In genomic region chr3:58266577-58266976, GRCh38 we compare ENCODE assay signal across 2 cellular contexts.
TF ChIP-seq lines count a peak whose summit lies in the region.

No MANE protein-coding gene starts in this region.

TF ChIP-seq in SK-N-SH treated with all-trans-retinoic acid at 6 μM for 48 hours, 23 proteins besides CTCF, POLR2A, EP300 and RAD21 (continued from another document):
- TF ChIP-seq PATZ1 (CRISPR knock-in tag; IDR thresholded peaks at IDR 0.05; ENCODE audit: borderline replicate concordance) (no peak), ZNF70 (CRISPR knock-in tag; IDR thresholded peaks at IDR 0.05) (no peak), ZFP3 (CRISPR knock-in tag; IDR thresholded peaks at IDR 0.05) (no peak), RARB (CRISPR knock-in tag; IDR thresholded peaks at IDR 0.05) (no peak), CSDC2 (CRISPR knock-in tag; IDR thresholded peaks at IDR 0.05) (no peak), BACH2 (CRISPR knock-in tag; IDR thresholded peaks at IDR 0.05; ENCODE audit: borderline replicate concordance) (no peak), GLIS3 (CRISPR knock-in tag; IDR thresholded peaks at IDR 0.05) (no peak), PPARA (CRISPR knock-in tag; IDR thresholded peaks at IDR 0.05; ENCODE audit: borderline replicate concordance) (no peak)
- TF ChIP-seq, protein P1, sequence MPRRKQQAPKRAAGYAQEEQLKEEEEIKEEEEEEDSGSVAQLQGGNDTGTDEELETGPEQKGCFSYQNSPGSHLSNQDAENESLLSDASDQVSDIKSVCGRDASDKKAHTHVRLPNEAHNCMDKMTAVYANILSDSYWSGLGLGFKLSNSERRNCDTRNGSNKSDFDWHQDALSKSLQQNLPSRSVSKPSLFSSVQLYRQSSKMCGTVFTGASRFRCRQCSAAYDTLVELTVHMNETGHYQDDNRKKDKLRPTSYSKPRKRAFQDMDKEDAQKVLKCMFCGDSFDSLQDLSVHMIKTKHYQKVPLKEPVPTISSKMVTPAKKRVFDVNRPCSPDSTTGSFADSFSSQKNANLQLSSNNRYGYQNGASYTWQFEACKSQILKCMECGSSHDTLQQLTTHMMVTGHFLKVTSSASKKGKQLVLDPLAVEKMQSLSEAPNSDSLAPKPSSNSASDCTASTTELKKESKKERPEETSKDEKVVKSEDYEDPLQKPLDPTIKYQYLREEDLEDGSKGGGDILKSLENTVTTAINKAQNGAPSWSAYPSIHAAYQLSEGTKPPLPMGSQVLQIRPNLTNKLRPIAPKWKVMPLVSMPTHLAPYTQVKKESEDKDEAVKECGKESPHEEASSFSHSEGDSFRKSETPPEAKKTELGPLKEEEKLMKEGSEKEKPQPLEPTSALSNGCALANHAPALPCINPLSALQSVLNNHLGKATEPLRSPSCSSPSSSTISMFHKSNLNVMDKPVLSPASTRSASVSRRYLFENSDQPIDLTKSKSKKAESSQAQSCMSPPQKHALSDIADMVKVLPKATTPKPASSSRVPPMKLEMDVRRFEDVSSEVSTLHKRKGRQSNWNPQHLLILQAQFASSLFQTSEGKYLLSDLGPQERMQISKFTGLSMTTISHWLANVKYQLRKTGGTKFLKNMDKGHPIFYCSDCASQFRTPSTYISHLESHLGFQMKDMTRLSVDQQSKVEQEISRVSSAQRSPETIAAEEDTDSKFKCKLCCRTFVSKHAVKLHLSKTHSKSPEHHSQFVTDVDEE (CRISPR knock-in tag; IDR thresholded peaks at IDR 0.05) = no peak
- TF ChIP-seq, protein P2, sequence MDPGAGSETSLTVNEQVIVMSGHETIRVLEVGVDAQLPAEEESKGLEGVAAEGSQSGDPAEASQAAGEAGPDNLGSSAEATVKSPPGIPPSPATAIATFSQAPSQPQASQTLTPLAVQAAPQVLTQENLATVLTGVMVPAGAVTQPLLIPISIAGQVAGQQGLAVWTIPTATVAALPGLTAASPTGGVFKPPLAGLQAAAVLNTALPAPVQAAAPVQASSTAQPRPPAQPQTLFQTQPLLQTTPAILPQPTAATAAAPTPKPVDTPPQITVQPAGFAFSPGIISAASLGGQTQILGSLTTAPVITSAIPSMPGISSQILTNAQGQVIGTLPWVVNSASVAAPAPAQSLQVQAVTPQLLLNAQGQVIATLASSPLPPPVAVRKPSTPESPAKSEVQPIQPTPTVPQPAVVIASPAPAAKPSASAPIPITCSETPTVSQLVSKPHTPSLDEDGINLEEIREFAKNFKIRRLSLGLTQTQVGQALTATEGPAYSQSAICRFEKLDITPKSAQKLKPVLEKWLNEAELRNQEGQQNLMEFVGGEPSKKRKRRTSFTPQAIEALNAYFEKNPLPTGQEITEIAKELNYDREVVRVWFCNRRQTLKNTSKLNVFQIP (CRISPR knock-in tag; IDR thresholded peaks at IDR 0.05; ENCODE audit: borderline replicate concordance, low read depth) = no peak

TF ChIP-seq in SK-N-SH, 30 proteins besides CTCF, POLR2A, EP300 and RAD21 (continued from another document):
- TF ChIP-seq, protein P3, sequence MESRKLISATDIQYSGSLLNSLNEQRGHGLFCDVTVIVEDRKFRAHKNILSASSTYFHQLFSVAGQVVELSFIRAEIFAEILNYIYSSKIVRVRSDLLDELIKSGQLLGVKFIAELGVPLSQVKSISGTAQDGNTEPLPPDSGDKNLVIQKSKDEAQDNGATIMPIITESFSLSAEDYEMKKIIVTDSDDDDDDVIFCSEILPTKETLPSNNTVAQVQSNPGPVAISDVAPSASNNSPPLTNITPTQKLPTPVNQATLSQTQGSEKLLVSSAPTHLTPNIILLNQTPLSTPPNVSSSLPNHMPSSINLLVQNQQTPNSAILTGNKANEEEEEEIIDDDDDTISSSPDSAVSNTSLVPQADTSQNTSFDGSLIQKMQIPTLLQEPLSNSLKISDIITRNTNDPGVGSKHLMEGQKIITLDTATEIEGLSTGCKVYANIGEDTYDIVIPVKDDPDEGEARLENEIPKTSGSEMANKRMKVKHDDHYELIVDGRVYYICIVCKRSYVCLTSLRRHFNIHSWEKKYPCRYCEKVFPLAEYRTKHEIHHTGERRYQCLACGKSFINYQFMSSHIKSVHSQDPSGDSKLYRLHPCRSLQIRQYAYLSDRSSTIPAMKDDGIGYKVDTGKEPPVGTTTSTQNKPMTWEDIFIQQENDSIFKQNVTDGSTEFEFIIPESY (IDR thresholded peaks at IDR 0.05; ENCODE audit: borderline replicate concordance, low read depth) = no peak
- TF ChIP-seq SIN3A (IDR thresholded peaks at IDR 0.05; ENCODE audit: borderline replicate concordance, low read depth, low read length) (no peak), FOXJ3 (CRISPR knock-in tag; IDR thresholded peaks at IDR 0.05) (no peak), TCF12 (IDR thresholded peaks at IDR 0.05) (no peak), RCOR1 (IDR thresholded peaks at IDR 0.05; ENCODE audit: low read length) (no peak), GATA2 (CRISPR knock-in tag; IDR thresholded peaks at IDR 0.05) (no peak), YY1 (IDR thresholded peaks at IDR 0.05; ENCODE audit: low read depth) (no peak), FOXM1 (IDR thresholded peaks at IDR 0.05; ENCODE audit: low read depth) (no peak), RFX5 (IDR thresholded peaks at IDR 0.05; ENCODE audit: low read length) (no peak), JUND (IDR thresholded peaks at IDR 0.05) (no peak), MXI1 (IDR thresholded peaks at IDR 0.05; ENCODE audit: low read depth, low read length) (no peak), EZH2phosphoT487 (IDR thresholded peaks at IDR 0.05; ENCODE audit: borderline replicate concordance, low read depth) (no peak)
- TF ChIP-seq, protein P4, sequence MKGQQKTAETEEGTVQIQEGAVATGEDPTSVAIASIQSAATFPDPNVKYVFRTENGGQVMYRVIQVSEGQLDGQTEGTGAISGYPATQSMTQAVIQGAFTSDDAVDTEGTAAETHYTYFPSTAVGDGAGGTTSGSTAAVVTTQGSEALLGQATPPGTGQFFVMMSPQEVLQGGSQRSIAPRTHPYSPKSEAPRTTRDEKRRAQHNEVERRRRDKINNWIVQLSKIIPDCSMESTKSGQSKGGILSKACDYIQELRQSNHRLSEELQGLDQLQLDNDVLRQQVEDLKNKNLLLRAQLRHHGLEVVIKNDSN (IDR thresholded peaks at IDR 0.05; ENCODE audit: borderline replicate concordance, low read depth) = no peak
- TF ChIP-seq, protein P5, sequence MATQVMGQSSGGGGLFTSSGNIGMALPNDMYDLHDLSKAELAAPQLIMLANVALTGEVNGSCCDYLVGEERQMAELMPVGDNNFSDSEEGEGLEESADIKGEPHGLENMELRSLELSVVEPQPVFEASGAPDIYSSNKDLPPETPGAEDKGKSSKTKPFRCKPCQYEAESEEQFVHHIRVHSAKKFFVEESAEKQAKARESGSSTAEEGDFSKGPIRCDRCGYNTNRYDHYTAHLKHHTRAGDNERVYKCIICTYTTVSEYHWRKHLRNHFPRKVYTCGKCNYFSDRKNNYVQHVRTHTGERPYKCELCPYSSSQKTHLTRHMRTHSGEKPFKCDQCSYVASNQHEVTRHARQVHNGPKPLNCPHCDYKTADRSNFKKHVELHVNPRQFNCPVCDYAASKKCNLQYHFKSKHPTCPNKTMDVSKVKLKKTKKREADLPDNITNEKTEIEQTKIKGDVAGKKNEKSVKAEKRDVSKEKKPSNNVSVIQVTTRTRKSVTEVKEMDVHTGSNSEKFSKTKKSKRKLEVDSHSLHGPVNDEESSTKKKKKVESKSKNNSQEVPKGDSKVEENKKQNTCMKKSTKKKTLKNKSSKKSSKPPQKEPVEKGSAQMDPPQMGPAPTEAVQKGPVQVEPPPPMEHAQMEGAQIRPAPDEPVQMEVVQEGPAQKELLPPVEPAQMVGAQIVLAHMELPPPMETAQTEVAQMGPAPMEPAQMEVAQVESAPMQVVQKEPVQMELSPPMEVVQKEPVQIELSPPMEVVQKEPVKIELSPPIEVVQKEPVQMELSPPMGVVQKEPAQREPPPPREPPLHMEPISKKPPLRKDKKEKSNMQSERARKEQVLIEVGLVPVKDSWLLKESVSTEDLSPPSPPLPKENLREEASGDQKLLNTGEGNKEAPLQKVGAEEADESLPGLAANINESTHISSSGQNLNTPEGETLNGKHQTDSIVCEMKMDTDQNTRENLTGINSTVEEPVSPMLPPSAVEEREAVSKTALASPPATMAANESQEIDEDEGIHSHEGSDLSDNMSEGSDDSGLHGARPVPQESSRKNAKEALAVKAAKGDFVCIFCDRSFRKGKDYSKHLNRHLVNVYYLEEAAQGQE (IDR thresholded peaks at IDR 0.05; ENCODE audit: low read depth, low read length) = no peak
